Comparison of ENCODE assay signal across 23 cellular contexts in genomic region chr2:120942658-120943057, GRCh38.
DNase-seq lines count a peak whose midpoint lies in the region; ATAC-seq and TF ChIP-seq lines count a peak whose summit lies in the region.
"Had no signal": no experiment of that assay in that cellular context is flagged by ENCODE, and none has a peak within 500 bp of the region (broad histone marks: within the 10 kb centered on the region; RNA-seq: fewer than 3 reads in every experiment).

No MANE protein-coding gene starts in this region.

- DNase-seq in DMS53 (lab: John Stamatoyannopoulos, UW): peak; percentile 21
- no peak for DNase-seq in DMS53 treated with DMSO at 0.1 percent for 48 hours (lab: John Stamatoyannopoulos, UW; ENCODE audit: unreplicated experiment)
- no peak for DNase-seq in HFFc6
- DNase-seq in chondrocyte (ENCODE audit: low spot score): no peak
- no peak for DNase-seq in neuronal stem cell (ENCODE audit: low spot score)
- no peak for DNase-seq in activated CD8-positive, alpha-beta memory T cell treated with anti-CD3 and anti-CD28 coated beads, Interleukin-2, amount 50 U/mL, for 48 hours
- DNase-seq in activated T-cell treated with anti-CD3 and anti-CD28 coated beads, Interleukin-2, amount 50 U/mL, for 4 hours: no peak
- DNase-seq: AML-193; CD8-positive, alpha-beta memory T cell; DMS79; GM23248; KBM-7; MM.1S; NCI-H1048; NCI-H1417 treated with DMSO at 0.1 percent for 48 hours; NCI-H187; NCI-H446; NCI-H526 had no signal

- H3K79me1 ChIP-seq in neuronal stem cell (ENCODE audit: low read depth, low read length): peaks cover 23% of the 10 kb centered on the region

- H2AFZ ChIP-seq in neuronal stem cell (ENCODE audit: low read length): no peak overlapping the region
- H2AFZ ChIP-seq: GM23248 had no signal

- H3K27me3 ChIP-seq in neuronal stem cell (ENCODE audit: control insufficient read depth in 3 of 3, insufficient read depth in 3 of 3, low read depth in 1 of 3, low read length in 3 of 3): no peaks in the 10 kb centered on the region
- H3K27me3 ChIP-seq: SJSA1 had no signal

- no peak overlapping the region for H3K27ac ChIP-seq in neuronal stem cell (replicated peaks; ENCODE audit: low read length)
- H3K27ac ChIP-seq: 22Rv1, C4-2B, GM23248 had no signal

- H2BK120ac ChIP-seq in neuronal stem cell (ENCODE audit: low read depth, low read length): no peak overlapping the region

- H4K91ac ChIP-seq in neuronal stem cell (ENCODE audit: low read depth, low read length, poor library complexity): peak overlapping the region; percentile 6

- peaks cover 46% of the 10 kb centered on the region for H3K4me1 Mint-ChIP-seq in HFFc6 (ENCODE audit: low read depth)
- peaks cover 74% of the 10 kb centered on the region for H3K4me1 Mint-ChIP-seq in chondrocyte (ENCODE audit: low read depth)
- no peaks in the 10 kb centered on the region for H3K4me1 Mint-ChIP-seq in activated T-cell treated with anti-CD3 and anti-CD28 coated beads, Interleukin-2, amount 50 U/mL, for 4 hours (ENCODE audit: low read depth)
- H3K4me1 Mint-ChIP-seq: CD8-positive, alpha-beta memory T cell had no signal

- peak overlapping the region; percentile 89 for H2BK5ac ChIP-seq in neuronal stem cell (ENCODE audit: low read length)

- H4K8ac ChIP-seq in neuronal stem cell (ENCODE audit: low read depth, low read length): no peak overlapping the region

- H3K4me1 ChIP-seq in neuronal stem cell (ENCODE audit: control insufficient read depth in 2 of 2, insufficient read depth in 1 of 2, low read depth in 1 of 2, low read length in 2 of 2): peaks cover 8 to 24% of the 10 kb centered on the region in 2 donors

- H3K4me3 Mint-ChIP-seq in HFFc6 (peak overlapping the region; percentile 37; the same call in 1 of the 2 replicates), chondrocyte (ENCODE audit: unreplicated experiment) (no peak overlapping the region)
- no peak overlapping the region for H3K4me3 Mint-ChIP-seq in activated T-cell treated with anti-CD3 and anti-CD28 coated beads, Interleukin-2, amount 50 U/mL, for 4 hours
- H3K4me3 Mint-ChIP-seq: CD8-positive, alpha-beta memory T cell had no signal

- no peak overlapping the region for H3K4ac ChIP-seq in neuronal stem cell (ENCODE audit: low read length)

- no peak overlapping the region for H2BK15ac ChIP-seq in neuronal stem cell (ENCODE audit: low read length)

- peak overlapping the region; percentile 29 for H3K18ac ChIP-seq in neuronal stem cell (ENCODE audit: low read length)

- H3K23ac ChIP-seq in neuronal stem cell (ENCODE audit: low read depth, low read length, poor library complexity): no peak overlapping the region

- H3K27me3 Mint-ChIP-seq in HFFc6 (ENCODE audit: insufficient read depth) (peaks cover 17% of the 10 kb centered on the region), chondrocyte (ENCODE audit: low read depth) (no peaks in the 10 kb centered on the region)
- peaks cover 2% of the 10 kb centered on the region for H3K27me3 Mint-ChIP-seq in activated T-cell treated with anti-CD3 and anti-CD28 coated beads, Interleukin-2, amount 50 U/mL, for 4 hours (ENCODE audit: low read depth)

- peaks cover 17 to 76% of the 10 kb centered on the region in 2 donors for H3K36me3 ChIP-seq in neuronal stem cell (replicated peaks in 1 of 2; ENCODE audit: control insufficient read depth in 2 of 2, insufficient read depth in 2 of 2, low read length in 2 of 2)
- H3K36me3 ChIP-seq: HAP-1 had no signal

- peaks cover 0 to 4% of the 10 kb centered on the region in 2 donors for H3K9me3 ChIP-seq in neuronal stem cell (replicated peaks in 1 of 2; ENCODE audit: control insufficient read depth in 2 of 2, insufficient read depth in 1 of 2, low read depth in 1 of 2, low read length in 2 of 2)
- H3K9me3 ChIP-seq: HAP-1, SJSA1 had no signal

- H2AK5ac ChIP-seq in neuronal stem cell (ENCODE audit: low read depth, low read length): peak overlapping the region; percentile 74

- TF ChIP-seq CTCF in HFFc6 (IDR thresholded peaks at IDR 0.05) (no peak), chondrocyte (IDR thresholded peaks at IDR 0.05) (no peak)

- H3K4me2 ChIP-seq in neuronal stem cell (ENCODE audit: insufficient read depth, low read length, poor library complexity, severe bottlenecking): no peak overlapping the region

- 100% methylated on average over 8 of the region's 15 CpGs; no CpG with 5 or more reads in 1 of the 2 donors for WGBS in neuronal stem cell (ENCODE audit: extremely low coverage in 2 of 2, insufficient read length in 2 of 2, insufficient replicate concordance in 1 of 2), 2 donors

- H3K9ac ChIP-seq in neuronal stem cell (ENCODE audit: low read depth, low read length, poor library complexity): no peak overlapping the region
- H3K9ac ChIP-seq: GM23248 had no signal

- peak overlapping the region; percentile 17 for H3K14ac ChIP-seq in neuronal stem cell (ENCODE audit: low read length)

- no peak overlapping the region for H2BK12ac ChIP-seq in neuronal stem cell (ENCODE audit: low read length)

- no peak for ATAC-seq in HG03175 (IDR thresholded peaks at IDR 0.05; ENCODE audit: unreplicated experiment)
- no peak for ATAC-seq in activated T-cell treated with anti-CD3 and anti-CD28 coated beads, Interleukin-2, amount 50 U/mL, for 4 hours

- H3K27ac Mint-ChIP-seq in HFFc6: peak overlapping the region; percentile 94
- peak overlapping the region; percentile 96 for H3K27ac Mint-ChIP-seq in chondrocyte (ENCODE audit: unreplicated experiment)
- H3K27ac Mint-ChIP-seq: CD8-positive, alpha-beta memory T cell had no signal

- H3K36me3 Mint-ChIP-seq in HFFc6 (ENCODE audit: low read depth) (peaks cover 43% of the 10 kb centered on the region), chondrocyte (ENCODE audit: low read depth) (peaks cover 8% of the 10 kb centered on the region)
- H3K36me3 Mint-ChIP-seq in activated T-cell treated with anti-CD3 and anti-CD28 coated beads, Interleukin-2, amount 50 U/mL, for 4 hours (ENCODE audit: insufficient read depth): no peaks in the 10 kb centered on the region
- H3K36me3 Mint-ChIP-seq: CD8-positive, alpha-beta memory T cell had no signal

- no peak overlapping the region for H3K4me3 ChIP-seq in neuronal stem cell (ENCODE audit: low read length in 2 of 2)
- H3K4me3 ChIP-seq: GM23248, HAP-1, SJSA1 had no signal

- no peaks in the 10 kb centered on the region for H3K9me3 Mint-ChIP-seq in HFFc6
- H3K9me3 Mint-ChIP-seq in chondrocyte (ENCODE audit: low read depth): no peaks in the 10 kb centered on the region
- no peaks in the 10 kb centered on the region for H3K9me3 Mint-ChIP-seq in activated T-cell treated with anti-CD3 and anti-CD28 coated beads, Interleukin-2, amount 50 U/mL, for 4 hours
- H3K9me3 Mint-ChIP-seq: CD8-positive, alpha-beta memory T cell had no signal
